1 cellular context compared by ENCODE assay signal in genomic region chr14:73949752-73950734, GRCh38.
TF ChIP-seq lines count a peak whose summit lies in the region.

TSS of gene COQ6 (plus strand) at chr14:73950302. CDS start at chr14:73950333, 31 bp downstream.
TSS of gene FAM161B (minus strand) at chr14:73950094. CDS start at chr14:73950026, 68 bp downstream.

TF ChIP-seq in GM12878, 131 proteins besides CTCF, POLR2A, EP300 and RAD21 (continued from another document and continues in another):
- TF ChIP-seq, protein P1, sequence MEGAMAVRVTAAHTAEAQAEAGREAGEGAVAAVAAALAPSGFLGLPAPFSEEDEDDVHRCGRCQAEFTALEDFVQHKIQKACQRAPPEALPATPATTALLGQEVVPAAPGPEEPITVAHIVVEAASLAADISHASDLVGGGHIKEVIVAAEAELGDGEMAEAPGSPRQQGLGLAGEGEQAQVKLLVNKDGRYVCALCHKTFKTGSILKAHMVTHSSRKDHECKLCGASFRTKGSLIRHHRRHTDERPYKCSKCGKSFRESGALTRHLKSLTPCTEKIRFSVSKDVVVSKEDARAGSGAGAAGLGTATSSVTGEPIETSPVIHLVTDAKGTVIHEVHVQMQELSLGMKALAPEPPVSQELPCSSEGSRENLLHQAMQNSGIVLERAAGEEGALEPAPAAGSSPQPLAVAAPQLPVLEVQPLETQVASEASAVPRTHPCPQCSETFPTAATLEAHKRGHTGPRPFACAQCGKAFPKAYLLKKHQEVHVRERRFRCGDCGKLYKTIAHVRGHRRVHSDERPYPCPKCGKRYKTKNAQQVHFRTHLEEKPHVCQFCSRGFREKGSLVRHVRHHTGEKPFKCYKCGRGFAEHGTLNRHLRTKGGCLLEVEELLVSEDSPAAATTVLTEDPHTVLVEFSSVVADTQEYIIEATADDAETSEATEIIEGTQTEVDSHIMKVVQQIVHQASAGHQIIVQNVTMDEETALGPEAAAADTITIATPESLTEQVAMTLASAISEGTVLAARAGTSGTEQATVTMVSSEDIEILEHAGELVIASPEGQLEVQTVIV (IDR thresholded peaks at IDR 0.05; ENCODE audit: borderline replicate concordance, partially characterized antibody): peak; percentile 57
- TF ChIP-seq ZBTB4 (CRISPR knock-in tag; IDR thresholded peaks at IDR 0.05): no peak
- no peak for TF ChIP-seq WRNIP1 (IDR thresholded peaks at IDR 0.05; ENCODE audit: borderline replicate concordance, low read depth, low read length)
- TF ChIP-seq ZNF217 (IDR thresholded peaks at IDR 0.05): no peak
- no peak for TF ChIP-seq STAT3 (IDR thresholded peaks at IDR 0.05; ENCODE audit: low read depth, low read length)
- TF ChIP-seq TCF3 (IDR thresholded peaks at IDR 0.05; ENCODE audit: borderline replicate concordance, insufficient read depth, low read depth, low read length): peak; percentile 79
- peak; percentile 61 for TF ChIP-seq PKNOX1 (IDR thresholded peaks at IDR 0.05)
- TF ChIP-seq, protein P2, sequence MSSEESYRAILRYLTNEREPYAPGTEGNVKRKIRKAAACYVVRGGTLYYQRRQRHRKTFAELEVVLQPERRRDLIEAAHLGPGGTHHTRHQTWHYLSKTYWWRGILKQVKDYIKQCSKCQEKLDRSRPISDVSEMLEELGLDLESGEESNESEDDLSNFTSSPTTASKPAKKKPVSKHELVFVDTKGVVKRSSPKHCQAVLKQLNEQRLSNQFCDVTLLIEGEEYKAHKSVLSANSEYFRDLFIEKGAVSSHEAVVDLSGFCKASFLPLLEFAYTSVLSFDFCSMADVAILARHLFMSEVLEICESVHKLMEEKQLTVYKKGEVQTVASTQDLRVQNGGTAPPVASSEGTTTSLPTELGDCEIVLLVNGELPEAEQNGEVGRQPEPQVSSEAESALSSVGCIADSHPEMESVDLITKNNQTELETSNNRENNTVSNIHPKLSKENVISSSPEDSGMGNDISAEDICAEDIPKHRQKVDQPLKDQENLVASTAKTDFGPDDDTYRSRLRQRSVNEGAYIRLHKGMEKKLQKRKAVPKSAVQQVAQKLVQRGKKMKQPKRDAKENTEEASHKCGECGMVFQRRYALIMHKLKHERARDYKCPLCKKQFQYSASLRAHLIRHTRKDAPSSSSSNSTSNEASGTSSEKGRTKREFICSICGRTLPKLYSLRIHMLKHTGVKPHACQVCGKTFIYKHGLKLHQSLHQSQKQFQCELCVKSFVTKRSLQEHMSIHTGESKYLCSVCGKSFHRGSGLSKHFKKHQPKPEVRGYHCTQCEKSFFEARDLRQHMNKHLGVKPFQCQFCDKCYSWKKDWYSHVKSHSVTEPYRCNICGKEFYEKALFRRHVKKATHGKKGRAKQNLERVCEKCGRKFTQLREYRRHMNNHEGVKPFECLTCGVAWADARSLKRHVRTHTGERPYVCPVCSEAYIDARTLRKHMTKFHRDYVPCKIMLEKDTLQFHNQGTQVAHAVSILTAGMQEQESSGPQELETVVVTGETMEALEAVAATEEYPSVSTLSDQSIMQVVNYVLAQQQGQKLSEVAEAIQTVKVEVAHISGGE (CRISPR knock-in tag; IDR thresholded peaks at IDR 0.05): no peak
- TF ChIP-seq PAX8 (IDR thresholded peaks at IDR 0.05): no peak
- TF ChIP-seq LARP7 (IDR thresholded peaks at IDR 0.05): peak; percentile 76; the same call in 1 of the 2 replicates
- TF ChIP-seq NRF1 (conservative IDR thresholded peaks at IDR 0.05; ENCODE audit: low read depth, low read length): no peak; the same call in 1 of the 2 replicates
- TF ChIP-seq SPI1 (IDR thresholded peaks at IDR 0.05; ENCODE audit: borderline replicate concordance, insufficient read depth, low read depth, low read length): no peak
- no peak for TF ChIP-seq RCOR1 (conservative IDR thresholded peaks at IDR 0.05; ENCODE audit: low read depth, low read length)
- no peak for TF ChIP-seq EZH2 (IDR thresholded peaks at IDR 0.05; ENCODE audit: borderline replicate concordance, control insufficient read depth, low read depth, low read length)
- peak; percentile 6; the same call in 1 of the 2 replicates for TF ChIP-seq TCF12 (IDR thresholded peaks at IDR 0.05; ENCODE audit: low read depth, low read length)
- TF ChIP-seq, protein P3, sequence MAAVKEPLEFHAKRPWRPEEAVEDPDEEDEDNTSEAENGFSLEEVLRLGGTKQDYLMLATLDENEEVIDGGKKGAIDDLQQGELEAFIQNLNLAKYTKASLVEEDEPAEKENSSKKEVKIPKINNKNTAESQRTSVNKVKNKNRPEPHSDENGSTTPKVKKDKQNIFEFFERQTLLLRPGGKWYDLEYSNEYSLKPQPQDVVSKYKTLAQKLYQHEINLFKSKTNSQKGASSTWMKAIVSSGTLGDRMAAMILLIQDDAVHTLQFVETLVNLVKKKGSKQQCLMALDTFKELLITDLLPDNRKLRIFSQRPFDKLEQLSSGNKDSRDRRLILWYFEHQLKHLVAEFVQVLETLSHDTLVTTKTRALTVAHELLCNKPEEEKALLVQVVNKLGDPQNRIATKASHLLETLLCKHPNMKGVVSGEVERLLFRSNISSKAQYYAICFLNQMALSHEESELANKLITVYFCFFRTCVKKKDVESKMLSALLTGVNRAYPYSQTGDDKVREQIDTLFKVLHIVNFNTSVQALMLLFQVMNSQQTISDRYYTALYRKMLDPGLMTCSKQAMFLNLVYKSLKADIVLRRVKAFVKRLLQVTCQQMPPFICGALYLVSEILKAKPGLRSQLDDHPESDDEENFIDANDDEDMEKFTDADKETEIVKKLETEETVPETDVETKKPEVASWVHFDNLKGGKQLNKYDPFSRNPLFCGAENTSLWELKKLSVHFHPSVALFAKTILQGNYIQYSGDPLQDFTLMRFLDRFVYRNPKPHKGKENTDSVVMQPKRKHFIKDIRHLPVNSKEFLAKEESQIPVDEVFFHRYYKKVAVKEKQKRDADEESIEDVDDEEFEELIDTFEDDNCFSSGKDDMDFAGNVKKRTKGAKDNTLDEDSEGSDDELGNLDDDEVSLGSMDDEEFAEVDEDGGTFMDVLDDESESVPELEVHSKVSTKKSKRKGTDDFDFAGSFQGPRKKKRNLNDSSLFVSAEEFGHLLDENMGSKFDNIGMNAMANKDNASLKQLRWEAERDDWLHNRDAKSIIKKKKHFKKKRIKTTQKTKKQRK (IDR thresholded peaks at IDR 0.05; ENCODE audit: low read depth, low read length): no peak
- no peak for TF ChIP-seq TBL1XR1 (IDR thresholded peaks at IDR 0.05; ENCODE audit: low read depth, low read length)
- TF ChIP-seq, protein P4, sequence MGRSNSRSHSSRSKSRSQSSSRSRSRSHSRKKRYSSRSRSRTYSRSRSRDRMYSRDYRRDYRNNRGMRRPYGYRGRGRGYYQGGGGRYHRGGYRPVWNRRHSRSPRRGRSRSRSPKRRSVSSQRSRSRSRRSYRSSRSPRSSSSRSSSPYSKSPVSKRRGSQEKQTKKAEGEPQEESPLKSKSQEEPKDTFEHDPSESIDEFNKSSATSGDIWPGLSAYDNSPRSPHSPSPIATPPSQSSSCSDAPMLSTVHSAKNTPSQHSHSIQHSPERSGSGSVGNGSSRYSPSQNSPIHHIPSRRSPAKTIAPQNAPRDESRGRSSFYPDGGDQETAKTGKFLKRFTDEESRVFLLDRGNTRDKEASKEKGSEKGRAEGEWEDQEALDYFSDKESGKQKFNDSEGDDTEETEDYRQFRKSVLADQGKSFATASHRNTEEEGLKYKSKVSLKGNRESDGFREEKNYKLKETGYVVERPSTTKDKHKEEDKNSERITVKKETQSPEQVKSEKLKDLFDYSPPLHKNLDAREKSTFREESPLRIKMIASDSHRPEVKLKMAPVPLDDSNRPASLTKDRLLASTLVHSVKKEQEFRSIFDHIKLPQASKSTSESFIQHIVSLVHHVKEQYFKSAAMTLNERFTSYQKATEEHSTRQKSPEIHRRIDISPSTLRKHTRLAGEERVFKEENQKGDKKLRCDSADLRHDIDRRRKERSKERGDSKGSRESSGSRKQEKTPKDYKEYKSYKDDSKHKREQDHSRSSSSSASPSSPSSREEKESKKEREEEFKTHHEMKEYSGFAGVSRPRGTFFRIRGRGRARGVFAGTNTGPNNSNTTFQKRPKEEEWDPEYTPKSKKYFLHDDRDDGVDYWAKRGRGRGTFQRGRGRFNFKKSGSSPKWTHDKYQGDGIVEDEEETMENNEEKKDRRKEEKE (IDR thresholded peaks at IDR 0.05): no peak
- TF ChIP-seq CREB1 (IDR thresholded peaks at IDR 0.05; ENCODE audit: low read depth): peak; percentile 90
- no peak for TF ChIP-seq SREBF2 (IDR thresholded peaks at IDR 0.05; ENCODE audit: low read length)
- TF ChIP-seq TAF1 (IDR thresholded peaks at IDR 0.05; ENCODE audit: borderline replicate concordance, low read depth, low read length): peak; percentile 4; the same call in 1 of the 2 replicates
- TF ChIP-seq SP1 (IDR thresholded peaks at IDR 0.05; ENCODE audit: low read depth, low read length): peak; percentile 5
- peak; percentile 67 for TF ChIP-seq RELA (IDR thresholded peaks at IDR 0.05; ENCODE audit: borderline replicate concordance, partially characterized antibody)
- peak; percentile 90 for TF ChIP-seq GABPA (IDR thresholded peaks at IDR 0.05; ENCODE audit: low read depth)
- TF ChIP-seq ZZZ3 (IDR thresholded peaks at IDR 0.05; ENCODE audit: control insufficient read depth, insufficient read length, low read depth): no peak
- TF ChIP-seq, protein P5, sequence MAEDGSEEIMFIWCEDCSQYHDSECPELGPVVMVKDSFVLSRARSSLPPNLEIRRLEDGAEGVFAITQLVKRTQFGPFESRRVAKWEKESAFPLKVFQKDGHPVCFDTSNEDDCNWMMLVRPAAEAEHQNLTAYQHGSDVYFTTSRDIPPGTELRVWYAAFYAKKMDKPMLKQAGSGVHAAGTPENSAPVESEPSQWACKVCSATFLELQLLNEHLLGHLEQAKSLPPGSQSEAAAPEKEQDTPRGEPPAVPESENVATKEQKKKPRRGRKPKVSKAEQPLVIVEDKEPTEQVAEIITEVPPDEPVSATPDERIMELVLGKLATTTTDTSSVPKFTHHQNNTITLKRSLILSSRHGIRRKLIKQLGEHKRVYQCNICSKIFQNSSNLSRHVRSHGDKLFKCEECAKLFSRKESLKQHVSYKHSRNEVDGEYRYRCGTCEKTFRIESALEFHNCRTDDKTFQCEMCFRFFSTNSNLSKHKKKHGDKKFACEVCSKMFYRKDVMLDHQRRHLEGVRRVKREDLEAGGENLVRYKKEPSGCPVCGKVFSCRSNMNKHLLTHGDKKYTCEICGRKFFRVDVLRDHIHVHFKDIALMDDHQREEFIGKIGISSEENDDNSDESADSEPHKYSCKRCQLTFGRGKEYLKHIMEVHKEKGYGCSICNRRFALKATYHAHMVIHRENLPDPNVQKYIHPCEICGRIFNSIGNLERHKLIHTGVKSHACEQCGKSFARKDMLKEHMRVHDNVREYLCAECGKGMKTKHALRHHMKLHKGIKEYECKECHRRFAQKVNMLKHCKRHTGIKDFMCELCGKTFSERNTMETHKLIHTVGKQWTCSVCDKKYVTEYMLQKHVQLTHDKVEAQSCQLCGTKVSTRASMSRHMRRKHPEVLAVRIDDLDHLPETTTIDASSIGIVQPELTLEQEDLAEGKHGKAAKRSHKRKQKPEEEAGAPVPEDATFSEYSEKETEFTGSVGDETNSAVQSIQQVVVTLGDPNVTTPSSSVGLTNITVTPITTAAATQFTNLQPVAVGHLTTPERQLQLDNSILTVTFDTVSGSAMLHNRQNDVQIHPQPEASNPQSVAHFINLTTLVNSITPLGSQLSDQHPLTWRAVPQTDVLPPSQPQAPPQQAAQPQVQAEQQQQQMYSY (CRISPR knock-in tag; IDR thresholded peaks at IDR 0.05): no peak
- TF ChIP-seq, protein P6, sequence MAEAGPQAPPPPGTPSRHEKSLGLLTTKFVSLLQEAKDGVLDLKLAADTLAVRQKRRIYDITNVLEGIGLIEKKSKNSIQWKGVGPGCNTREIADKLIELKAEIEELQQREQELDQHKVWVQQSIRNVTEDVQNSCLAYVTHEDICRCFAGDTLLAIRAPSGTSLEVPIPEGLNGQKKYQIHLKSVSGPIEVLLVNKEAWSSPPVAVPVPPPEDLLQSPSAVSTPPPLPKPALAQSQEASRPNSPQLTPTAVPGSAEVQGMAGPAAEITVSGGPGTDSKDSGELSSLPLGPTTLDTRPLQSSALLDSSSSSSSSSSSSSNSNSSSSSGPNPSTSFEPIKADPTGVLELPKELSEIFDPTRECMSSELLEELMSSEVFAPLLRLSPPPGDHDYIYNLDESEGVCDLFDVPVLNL (IDR thresholded peaks at IDR 0.05; ENCODE audit: low read depth, low read length): peak; percentile 14; the same call in 1 of the 2 replicates
- peak; percentile 49 for TF ChIP-seq MXI1 (IDR thresholded peaks at IDR 0.05; ENCODE audit: low read depth, low read length)
- TF ChIP-seq SUZ12 (IDR thresholded peaks at IDR 0.05; ENCODE audit: unreplicated experiment): no peak
- no peak for TF ChIP-seq KAT2A (conservative IDR thresholded peaks at IDR 0.05; ENCODE audit: control insufficient read depth, low read depth, low read length)
- TF ChIP-seq CHD4 (IDR thresholded peaks at IDR 0.05): no peak
- 0 out of 2 replicates have a peak, but pooled peaks have one; percentile 5 for TF ChIP-seq JUND (IDR thresholded peaks at IDR 0.05; ENCODE audit: low read depth, low read length)
- no peak for TF ChIP-seq POLR2AphosphoS2 (IDR thresholded peaks at IDR 0.05; ENCODE audit: low read depth, low read length)
- no peak for TF ChIP-seq ESRRA (IDR thresholded peaks at IDR 0.05; ENCODE audit: low read length)
- TF ChIP-seq CBX5 (IDR thresholded peaks at IDR 0.05; ENCODE audit: low read depth): no peak
- TF ChIP-seq PML (IDR thresholded peaks at IDR 0.05; ENCODE audit: low read length): 0 out of 2 replicates have a peak, but pooled peaks have one; percentile 38
- no peak for TF ChIP-seq NFXL1 (IDR thresholded peaks at IDR 0.05; ENCODE audit: borderline replicate concordance)
- TF ChIP-seq RB1 (IDR thresholded peaks at IDR 0.05; ENCODE audit: borderline replicate concordance): peak; percentile 44
- TF ChIP-seq CHD1 (IDR thresholded peaks at IDR 0.05; ENCODE audit: low read depth, low read length): no peak
